Comparison of ENCODE assay signal across 9 cellular contexts in the genomic region with DNA sequence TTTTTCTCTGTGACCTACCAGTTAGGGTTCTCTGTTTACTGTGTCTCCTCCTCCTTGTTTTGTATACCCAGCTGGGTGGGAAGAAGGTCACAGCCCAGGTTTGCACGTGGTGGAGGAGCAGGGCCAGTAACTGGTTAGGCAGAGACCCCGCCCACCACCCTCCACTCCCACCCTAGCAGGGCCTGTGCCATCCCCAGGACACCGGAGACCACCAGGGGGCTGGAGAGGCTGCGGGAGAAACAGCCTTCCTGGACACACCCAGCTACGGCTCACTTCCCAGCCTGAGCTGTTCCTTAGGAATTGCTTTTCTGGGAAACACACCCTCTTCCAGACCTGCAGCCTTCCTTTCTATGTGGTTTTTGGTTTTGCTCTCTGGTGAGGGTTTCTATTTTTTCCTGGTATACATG. TPM values are rescaled to one million over a fixed set of nuclear protein-coding genes. Genes with fewer than 3 reads are reported as not detected.
A peak's percentile ranks its signal among the peaks of the same experiment; 100 is the strongest.
DNase-seq lines count a peak whose midpoint lies in the region; ATAC-seq, FAIRE-seq and TF ChIP-seq lines count a peak whose summit lies in the region.
"Had no signal": no experiment of that assay in that cellular context is flagged by ENCODE, and none has a peak within 500 bp of the region (broad histone marks: within the 10 kb centered on the region; RNA-seq: fewer than 3 reads in every experiment).

No MANE protein-coding gene starts in this region.

- no peaks in the 10 kb centered on the region for H3K4me1 ChIP-seq in GM23338 (ENCODE audit: insufficient read depth)
- peaks cover 0 to 18% (median 0%) of the 10 kb centered on the region in 9 donors for H3K4me1 ChIP-seq in heart right ventricle
- peaks cover 0 to 3% of the 10 kb centered on the region in 2 donors for H3K4me1 ChIP-seq in small intestine (ENCODE audit: control insufficient read depth in 2 of 2, insufficient read depth in 1 of 2, low read depth in 1 of 2, low read length in 1 of 2)
- no peaks in the 10 kb centered on the region for H3K4me1 ChIP-seq in MM.1S (ENCODE audit: low read length)

- peaks cover 5% of the 10 kb centered on the region for H3K4me1 Mint-ChIP-seq in GM23338

- peak; percentile 56 for DNase-seq in GM23338 (ENCODE audit: low spot score)
- peak in 1 of 2 donors; percentile 36 for DNase-seq in heart right ventricle
- peak; percentile 25 for DNase-seq in small intestine
- DNase-seq in NCI-H2081 treated with DMSO at 0.1 percent for 48 hours (lab: John Stamatoyannopoulos, UW) = no peak
- DNase-seq in midbrain (lab: John Stamatoyannopoulos, UW) = no peak
- no peak for DNase-seq in MM.1S
- no peak for DNase-seq in GOT3 (lab: John Stamatoyannopoulos, UW)

- no peaks in the 10 kb centered on the region for H3K79me2 ChIP-seq in GM23338 (replicated peaks; ENCODE audit: insufficient read depth)
- no peaks in the 10 kb centered on the region for H3K79me2 ChIP-seq in MM.1S (ENCODE audit: low read length)

- H3K9ac ChIP-seq in MM.1S (ENCODE audit: low read length) = no peak overlapping the region

- WGBS in heart right ventricle, 2 donors = 28 to 30% methylated on average over 5 of the region's 5 CpGs
- 16 to 34% (median 26%) methylated on average over 5 of the region's 5 CpGs for WGBS in small intestine, 3 donors

- intact Hi-C loops in heart right ventricle (cut with DNase I) = no loop called here

- H3K9me2 ChIP-seq in GM23338 (ENCODE audit: insufficient read depth) (no peaks in the 10 kb centered on the region), MM.1S (replicated peaks; ENCODE audit: insufficient read depth, low read length) (no peaks in the 10 kb centered on the region)

- H4K20me1 ChIP-seq in GM23338 (replicated peaks; ENCODE audit: insufficient read depth) (no peaks in the 10 kb centered on the region), MM.1S (ENCODE audit: insufficient read depth, low read length) (no peaks in the 10 kb centered on the region)

- 0 out of 2 replicates have a peak overlapping the region, but pooled peaks have one; percentile 18 for H2AFZ ChIP-seq in GM23338
- no peak overlapping the region for H2AFZ ChIP-seq in MM.1S (ENCODE audit: low read length)

- H3K4me3 Mint-ChIP-seq in GM23338 = no peak overlapping the region
- H3K4me3 Mint-ChIP-seq: IgD-negative memory B cell had no signal

- H3K27me3 ChIP-seq in GM23338 (ENCODE audit: insufficient read depth) (no peaks in the 10 kb centered on the region), heart right ventricle (peaks cover 0 to 14% (median 5%) of the 10 kb centered on the region in 7 donors), small intestine (ENCODE audit: control insufficient read depth in 2 of 2, insufficient read depth in 2 of 2, low read length in 2 of 2) (no peaks in the 10 kb centered on the region), MM.1S (replicated peaks; ENCODE audit: insufficient read depth, low read length) (no peaks in the 10 kb centered on the region)

- H3K27ac Mint-ChIP-seq in GM23338 = no peak overlapping the region
- H3K27ac Mint-ChIP-seq: IgD-negative memory B cell had no signal

- H3K27ac ChIP-seq in GM23338 (ENCODE audit: low read depth) = no peak overlapping the region
- H3K27ac ChIP-seq in heart right ventricle = peak overlapping the region in 3 of 10 donors; percentile 10 to 60 (median 41)
- peak overlapping the region in 1 of 2 donors; percentile 52 for H3K27ac ChIP-seq in small intestine (ENCODE audit: low read depth in 1 of 2, low read length in 1 of 2)
- no peak overlapping the region for H3K27ac ChIP-seq in MM.1S (ENCODE audit: low read length)

- TF ChIP-seq CTCF in GM23338 (conservative IDR thresholded peaks at IDR 0.05; ENCODE audit: low read depth in 2 of 2) (peak; percentile 30 to 49), heart right ventricle (IDR thresholded peaks at IDR 0.05) (peak in 5 of 9 donors; percentile 13 to 38 (median 19)), MM.1S (IDR thresholded peaks at IDR 0.05; ENCODE audit: low read length) (no peak)

- peaks cover 6% of the 10 kb centered on the region for H3K27me3 Mint-ChIP-seq in GM23338 (ENCODE audit: insufficient read depth, low read depth, poor library complexity)

- no peak for FAIRE-seq in small intestine (lab: Jason Lieb, UNC)

- H3F3A ChIP-seq in GM23338 (replicated peaks; ENCODE audit: low read depth) (no peaks in the 10 kb centered on the region), MM.1S (ENCODE audit: insufficient read depth, low read length) (no peaks in the 10 kb centered on the region)

- H3K4me2 ChIP-seq in GM23338 (no peak overlapping the region), MM.1S (ENCODE audit: low read depth, low read length) (no peak overlapping the region)

- peaks cover 12% of the 10 kb centered on the region for H3K9me3 Mint-ChIP-seq in GM23338

- peaks cover 10% of the 10 kb centered on the region; the same call in 2 of the 3 replicates for H3K36me3 Mint-ChIP-seq in GM23338 (ENCODE audit: low read depth)

- H3K9me3 ChIP-seq in heart right ventricle (peaks cover 0 to 14% (median 0%) of the 10 kb centered on the region in 11 donors), small intestine (ENCODE audit: control insufficient read depth, low read depth) (no peaks in the 10 kb centered on the region), MM.1S (replicated peaks; ENCODE audit: insufficient read depth, low read length) (no peaks in the 10 kb centered on the region)

- ATAC-seq in GM23338 (peak; percentile 97), SK-N-SH treated with all-trans-retinoic acid at 6 μM for 48 hours (peak; percentile 81), heart right ventricle (peak; percentile 28 to 84 (median 70))

- H3K4me3 ChIP-seq in GM23338 (no peak overlapping the region), heart right ventricle (no peak overlapping the region), small intestine (ENCODE audit: low read depth in 1 of 2, low read length in 2 of 2) (no peak overlapping the region), MM.1S (ENCODE audit: low read length) (no peak overlapping the region)

- H3K36me3 ChIP-seq in GM23338 (ENCODE audit: insufficient read depth) = no peaks in the 10 kb centered on the region
- no peaks in the 10 kb centered on the region for H3K36me3 ChIP-seq in heart right ventricle
- no peaks in the 10 kb centered on the region for H3K36me3 ChIP-seq in small intestine (ENCODE audit: control insufficient read depth in 2 of 2, insufficient read depth in 2 of 2, low read length in 2 of 2)
- H3K36me3 ChIP-seq in MM.1S (replicated peaks; ENCODE audit: insufficient read depth, low read length) = no peaks in the 10 kb centered on the region

TF ChIP-seq in GM23338, 12 proteins besides CTCF, POLR2A, EP300 and RAD21 (continues in another document):
- TF ChIP-seq STAT1 (IDR thresholded peaks at IDR 0.05; ENCODE audit: unreplicated experiment) (no peak), POLR2AphosphoS5 (IDR thresholded peaks at IDR 0.05; ENCODE audit: low read depth) (no peak)

TF ChIP-seq in SK-N-SH treated with all-trans-retinoic acid at 6 μM for 48 hours, 23 proteins besides CTCF, POLR2A, EP300 and RAD21:
- TF ChIP-seq, protein P1, sequence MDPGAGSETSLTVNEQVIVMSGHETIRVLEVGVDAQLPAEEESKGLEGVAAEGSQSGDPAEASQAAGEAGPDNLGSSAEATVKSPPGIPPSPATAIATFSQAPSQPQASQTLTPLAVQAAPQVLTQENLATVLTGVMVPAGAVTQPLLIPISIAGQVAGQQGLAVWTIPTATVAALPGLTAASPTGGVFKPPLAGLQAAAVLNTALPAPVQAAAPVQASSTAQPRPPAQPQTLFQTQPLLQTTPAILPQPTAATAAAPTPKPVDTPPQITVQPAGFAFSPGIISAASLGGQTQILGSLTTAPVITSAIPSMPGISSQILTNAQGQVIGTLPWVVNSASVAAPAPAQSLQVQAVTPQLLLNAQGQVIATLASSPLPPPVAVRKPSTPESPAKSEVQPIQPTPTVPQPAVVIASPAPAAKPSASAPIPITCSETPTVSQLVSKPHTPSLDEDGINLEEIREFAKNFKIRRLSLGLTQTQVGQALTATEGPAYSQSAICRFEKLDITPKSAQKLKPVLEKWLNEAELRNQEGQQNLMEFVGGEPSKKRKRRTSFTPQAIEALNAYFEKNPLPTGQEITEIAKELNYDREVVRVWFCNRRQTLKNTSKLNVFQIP (CRISPR knock-in tag; IDR thresholded peaks at IDR 0.05; ENCODE audit: borderline replicate concordance, low read depth) = no peak

RNA-seq across cellular contexts. Expression of a gene that starts 21.1 kb away (rescaled TPM):
- total RNA-seq in GM23338 (2014; rRNA removed; shearing (Covaris generic)) = 0.14 and 0.54 TPM in 2 replicates
- 0.07 and 0.21 TPM in 2 replicates for polyA plus RNA-seq in GM23338 (2016; fragmentation: Nextera tagmentation; extraction: Ambion mirVana)
- 1 to 10 TPM in 3 of 10 donors, under 1 TPM in 7; 0.19 to 3.6 (median 0.64) TPM for total RNA-seq in heart right ventricle
- under 1 TPM; 0.58 to 0.59 TPM for polyA plus RNA-seq in heart right ventricle
- polyA plus RNA-seq in small intestine = 1 to 10 TPM; 1.3 to 8.2 (median 4.1) TPM
- polyA plus RNA-seq: IgD-negative memory B cell had no signal

RNA-seq across cellular contexts. Expression of a gene that starts 30.3 kb away (rescaled TPM):
- not detected in 2 replicates for total RNA-seq in GM23338 (2014; rRNA removed; shearing (Covaris generic))
- polyA plus RNA-seq in GM23338 (2016; fragmentation: Nextera tagmentation; extraction: Ambion mirVana) (not detected in 2 replicates), heart right ventricle (under 1 TPM in 1 of 2 donors, not detected in 1; 0.09 TPM), small intestine (1 to 10 TPM; 1.1 to 4.3 (median 2.1) TPM)
- total RNA-seq in heart right ventricle = under 1 TPM in 2 of 10 donors, not detected in 8; 0.39 to 0.66 TPM
- polyA plus RNA-seq: IgD-negative memory B cell had no signal

Comparison
In these comparisons a context has a peak if more than half of its experiments do, and no peak if none do; other contexts are left out.
1. DNase-seq: peak in GM23338 (single experiment) and small intestine (single experiment); none in NCI-H2081 treated with DMSO at 0.1 percent for 48 hours (single experiment), midbrain (single experiment), MM.1S (single experiment) and GOT3 (single experiment).
2. Peak in every context shown above with its lines, with median percentiles within 50 percentile points of each other: ATAC-seq.